Comparison of ENCODE assay signal across 21 cellular contexts in genomic region chr11:8066036-8066910, GRCh38. TPM values are rescaled to one million over a fixed set of nuclear protein-coding genes. Genes with fewer than 3 reads are reported as not detected.
DNase-seq lines count a peak whose midpoint lies in the region; ATAC-seq and TF ChIP-seq lines count a peak whose summit lies in the region.
"Had no signal": no experiment of that assay in that cellular context is flagged by ENCODE, and none has a peak within 500 bp of the region (broad histone marks: within the 10 kb centered on the region; RNA-seq: fewer than 3 reads in every experiment).

No MANE protein-coding gene starts in this region.

- H3K27me3 ChIP-seq in endodermal cell (ENCODE audit: control insufficient read depth, insufficient read depth, low read length, poor library complexity, severe bottlenecking): no peaks in the 10 kb centered on the region
- H3K27me3 ChIP-seq in parathyroid adenoma (ENCODE audit: control insufficient read depth, insufficient read depth, low read length): no peaks in the 10 kb centered on the region
- H3K27me3 ChIP-seq in brain microvascular endothelial cell (replicated peaks): no peaks in the 10 kb centered on the region
- H3K27me3 ChIP-seq in SJCRH30: no peaks in the 10 kb centered on the region
- H3K27me3 ChIP-seq: BLaER1 had no signal

- H3K9ac ChIP-seq in endodermal cell (ENCODE audit: extremely low read depth, low read length, poor library complexity, severe bottlenecking) (no peak overlapping the region), parathyroid adenoma (no peak overlapping the region)
- H3K9ac ChIP-seq: BLaER1 had no signal

- H3K4me2 ChIP-seq in parathyroid adenoma (ENCODE audit: low read length) (no peak overlapping the region), OCI-LY7 (ENCODE audit: low read length) (no peak overlapping the region)
- H3K4me2 ChIP-seq: BLaER1 had no signal

- ATAC-seq in stimulated activated naive CD8-positive, alpha-beta T cell treated with anti-CD3 and anti-CD28 coated beads, Interleukin-15, amount 100 ng/mL, for 72 hours: peak; percentile 20
- ATAC-seq in stimulated activated naive CD8-positive, alpha-beta T cell treated with anti-CD3 and anti-CD28 coated beads, Interleukin-15, Interleukin-2, amounts not matched to agents 100 U/mL and 50 U/mL, for 24 hours: no peak
- ATAC-seq: activated naive CD8-positive, alpha-beta T cell treated with anti-CD3 and anti-CD28 coated beads, Interleukin-2, amount 50 U/mL, for 24 hours; activated T-helper 17 cell treated with anti-CD3 and anti-CD28 coated beads, Interleukin-2, amount 50 U/mL, for 72 hours had no signal

- in situ Hi-C loops in brain microvascular endothelial cell (cut with HindIII; ENCODE audit: low pct_ligation_motif_present, low sequenced_read_pairs): no loop called here

- CTCF ChIA-PET in OCI-LY7 (lab: Charles Lee; ENCODE audit: unreplicated experiment): interaction anchor here (0.5 kb wide), 1 partner anchor 36 kb away, joined by 3 read pairs; no protein-coding TSS in a partner anchor

- H3K27me3 Mint-ChIP-seq in stimulated activated naive CD8-positive, alpha-beta T cell treated with anti-CD3 and anti-CD28 coated beads, Interleukin-15, amount 100 ng/mL, for 72 hours: peaks cover 36% of the 10 kb centered on the region
- peaks cover 9% of the 10 kb centered on the region for H3K27me3 Mint-ChIP-seq in endodermal cell (ENCODE audit: insufficient read depth)

- H3K79me2 ChIP-seq in parathyroid adenoma (no peaks in the 10 kb centered on the region), OCI-LY7 (ENCODE audit: insufficient read depth, low read depth, low read length) (no peaks in the 10 kb centered on the region)

- POLR2A ChIA-PET in OCI-LY7 (lab: Charles Lee): interaction anchor here (1.0 kb wide), 1 partner anchor 33 kb away, joined by 4 read pairs; no protein-coding TSS in a partner anchor

- peak in 1 of 2 donors; percentile 5 for DNase-seq in stimulated activated naive CD8-positive, alpha-beta T cell treated with anti-CD3 and anti-CD28 coated beads, Interleukin-15, amount 100 ng/mL, for 72 hours
- no peak for DNase-seq in stimulated activated naive CD8-positive, alpha-beta T cell treated with anti-CD3 and anti-CD28 coated beads, Interleukin-15, Interleukin-2, amounts not matched to agents 100 U/mL and 50 U/mL, for 24 hours
- DNase-seq in endodermal cell (peak; percentile 50), brain microvascular endothelial cell (no peak), SJCRH30 (no peak), GM19238 (ENCODE audit: insufficient read length, low spot score) (no peak), OCI-LY7 (ENCODE audit: low spot score) (no peak)
- DNase-seq: activated CD4-positive, alpha-beta T cell treated with anti-CD3 and anti-CD28 coated beads for 48 hours; activated naive CD8-positive, alpha-beta T cell treated with anti-CD3 and anti-CD28 coated beads, Interleukin-2, amount 50 U/mL, for 24 hours; COR-L47; naive B cell; NCI-H1694; NCI-H2171; NCI-H524 treated with DMSO at 0.1 percent for 48 hours; stimulated activated CD8-positive, alpha-beta memory T cell treated with anti-CD3 and anti-CD28 coated beads, Interleukin-4, amount 100 ng/mL, for 48 hours; T-helper 2 cell had no signal

- H4K20me1 ChIP-seq in OCI-LY7 (ENCODE audit: insufficient read depth, low read length): no peaks in the 10 kb centered on the region
- H4K20me1 ChIP-seq: BLaER1 had no signal

- H3K27ac ChIP-seq in endodermal cell (ENCODE audit: low read depth, low read length) (no peak overlapping the region), parathyroid adenoma (peak overlapping the region; percentile 95), brain microvascular endothelial cell (no peak overlapping the region), SJCRH30 (no peak overlapping the region), OCI-LY7 (ENCODE audit: low read depth, low read length, poor library complexity, severe bottlenecking) (no peak overlapping the region)
- H3K27ac ChIP-seq: BLaER1, epithelial cell of prostate, VCaP had no signal

- H3K4me1 Mint-ChIP-seq in stimulated activated naive CD8-positive, alpha-beta T cell treated with anti-CD3 and anti-CD28 coated beads, Interleukin-15, amount 100 ng/mL, for 72 hours: no peaks in the 10 kb centered on the region
- peaks cover 13% of the 10 kb centered on the region for H3K4me1 Mint-ChIP-seq in endodermal cell
- H3K4me1 Mint-ChIP-seq: activated naive CD8-positive, alpha-beta T cell treated with anti-CD3 and anti-CD28 coated beads, Interleukin-2, amount 50 U/mL, for 24 hours; activated T-helper 17 cell treated with anti-CD3 and anti-CD28 coated beads, Interleukin-2, amount 50 U/mL, for 72 hours had no signal

- no peaks in the 10 kb centered on the region for H3K9me3 Mint-ChIP-seq in stimulated activated naive CD8-positive, alpha-beta T cell treated with anti-CD3 and anti-CD28 coated beads, Interleukin-15, amount 100 ng/mL, for 72 hours
- no peaks in the 10 kb centered on the region for H3K9me3 Mint-ChIP-seq in endodermal cell
- H3K9me3 Mint-ChIP-seq: activated naive CD8-positive, alpha-beta T cell treated with anti-CD3 and anti-CD28 coated beads, Interleukin-2, amount 50 U/mL, for 24 hours; activated T-helper 17 cell treated with anti-CD3 and anti-CD28 coated beads, Interleukin-2, amount 50 U/mL, for 72 hours; naive B cell had no signal

- no peaks in the 10 kb centered on the region for H3K36me3 Mint-ChIP-seq in endodermal cell (ENCODE audit: low read depth)
- H3K36me3 Mint-ChIP-seq: naive B cell had no signal

- H2AFZ ChIP-seq in parathyroid adenoma (peak overlapping the region; percentile 33), OCI-LY7 (ENCODE audit: low read length) (no peak overlapping the region)

- H3K36me3 ChIP-seq in endodermal cell (ENCODE audit: control insufficient read depth, insufficient read depth, low read length) (no peaks in the 10 kb centered on the region), parathyroid adenoma (ENCODE audit: control insufficient read depth, insufficient read depth, low read length) (no peaks in the 10 kb centered on the region), brain microvascular endothelial cell (replicated peaks) (no peaks in the 10 kb centered on the region), SJCRH30 (no peaks in the 10 kb centered on the region), OCI-LY7 (ENCODE audit: insufficient read depth, low read length) (no peaks in the 10 kb centered on the region)
- H3K36me3 ChIP-seq: BLaER1 had no signal

- no TSS peak for BruUV-seq in OCI-LY7 (replicated peaks; lab: Mats Ljungman, UMichigan)

- no peaks in the 10 kb centered on the region for H3K9me3 ChIP-seq in endodermal cell (ENCODE audit: control insufficient read depth, low read length)
- no peaks in the 10 kb centered on the region for H3K9me3 ChIP-seq in parathyroid adenoma (ENCODE audit: control insufficient read depth, low read length)
- no peaks in the 10 kb centered on the region for H3K9me3 ChIP-seq in SJCRH30 (replicated peaks)
- H3K9me3 ChIP-seq in OCI-LY7 (ENCODE audit: low read length): no peaks in the 10 kb centered on the region
- H3K9me3 ChIP-seq: BLaER1 had no signal

- H3K27ac Mint-ChIP-seq in stimulated activated naive CD8-positive, alpha-beta T cell treated with anti-CD3 and anti-CD28 coated beads, Interleukin-15, amount 100 ng/mL, for 72 hours: no peak overlapping the region
- H3K27ac Mint-ChIP-seq in endodermal cell: no peak overlapping the region
- H3K27ac Mint-ChIP-seq: activated naive CD8-positive, alpha-beta T cell treated with anti-CD3 and anti-CD28 coated beads, Interleukin-2, amount 50 U/mL, for 24 hours; activated T-helper 17 cell treated with anti-CD3 and anti-CD28 coated beads, Interleukin-2, amount 50 U/mL, for 72 hours had no signal

- H3K4me1 ChIP-seq in endodermal cell (ENCODE audit: control insufficient read depth, insufficient read depth, low read length): peaks cover 7% of the 10 kb centered on the region
- H3K4me1 ChIP-seq in parathyroid adenoma: peaks cover 52% of the 10 kb centered on the region
- peaks cover 35% of the 10 kb centered on the region for H3K4me1 ChIP-seq in SJCRH30
- peaks cover 5% of the 10 kb centered on the region for H3K4me1 ChIP-seq in OCI-LY7 (ENCODE audit: insufficient read depth, low read length, poor library complexity, severe bottlenecking)

- intact Hi-C loops in OCI-LY7 (cut with micrococcal nuclease; ENCODE audit: unreplicated experiment): no loop called here

- no peaks in the 10 kb centered on the region for H3K9me2 ChIP-seq in OCI-LY7 (ENCODE audit: insufficient read depth, low read length)

- no peak overlapping the region for H3K4me3 Mint-ChIP-seq in stimulated activated naive CD8-positive, alpha-beta T cell treated with anti-CD3 and anti-CD28 coated beads, Interleukin-15, amount 100 ng/mL, for 72 hours
- no peak overlapping the region for H3K4me3 Mint-ChIP-seq in endodermal cell
- H3K4me3 Mint-ChIP-seq: activated naive CD8-positive, alpha-beta T cell treated with anti-CD3 and anti-CD28 coated beads, Interleukin-2, amount 50 U/mL, for 24 hours; activated T-helper 17 cell treated with anti-CD3 and anti-CD28 coated beads, Interleukin-2, amount 50 U/mL, for 72 hours; naive B cell had no signal

- H3K4me3 ChIP-seq in endodermal cell (ENCODE audit: low read length) (no peak overlapping the region), parathyroid adenoma (ENCODE audit: low read depth, low read length) (no peak overlapping the region), brain microvascular endothelial cell (ENCODE audit: low read depth, low read length) (no peak overlapping the region), SJCRH30 (no peak overlapping the region), OCI-LY7 (ENCODE audit: low read depth, low read length, poor library complexity, severe bottlenecking) (no peak overlapping the region)
- H3K4me3 ChIP-seq: BLaER1 had no signal

- 89 to 90% methylated on average over 12 to 17 of the region's 17 CpGs for WGBS in endodermal cell (ENCODE audit: insufficient coverage in 1 of 2, insufficient read length in 1 of 2), 2 experiments

- TF ChIP-seq CTCF in endodermal cell (conservative IDR thresholded peaks at IDR 0.05) (no peak), parathyroid adenoma (IDR thresholded peaks at IDR 0.05) (no peak), brain microvascular endothelial cell (IDR thresholded peaks at IDR 0.05; ENCODE audit: low read depth, low read length, missing control alignments) (no peak), OCI-LY7 (conservative IDR thresholded peaks at IDR 0.05; ENCODE audit: low read length) (no peak)

RNA-seq across cellular contexts. Expression of gene TUB, which starts 14.7 kb away (rescaled TPM):
- 10 to 100 TPM; 15.8 to 29.9 TPM for total RNA-seq in endodermal cell
- 21.7 TPM for polyA plus RNA-seq in endodermal cell (2013, experiment 1 of 2)
- polyA plus RNA-seq in endodermal cell (2013, experiment 2 of 2): 20.4 TPM
- 18.3 and 18.9 TPM in 2 replicates for total RNA-seq in SJCRH30 (2014; rRNA removed; shearing (Covaris generic))
- not detected in 2 replicates for total RNA-seq in OCI-LY7 (2014; rRNA removed; shearing (Covaris generic))
- total RNA-seq in OCI-LY7 (2022): not detected in 2 replicates

Comparison
In these comparisons a context has a peak if more than half of its experiments do, and no peak if none do; other contexts are left out.
1. RNA of gene TUB, which starts 14.7 kb away (total RNA-seq): 15.8 to 29.9 TPM in endodermal cell and 18.3 to 18.9 TPM in SJCRH30; not detected in OCI-LY7; every median in the first group is over 10 times any median in the second.